ENCODE assay signal across 19 cellular contexts in genomic region chr6:166029506-166029905, GRCh38.
DNase-seq lines count a peak whose midpoint lies in the region; ATAC-seq and TF ChIP-seq lines count a peak whose summit lies in the region.
"Had no signal": no experiment of that assay in that cellular context is flagged by ENCODE, and none has a peak within 500 bp of the region (broad histone marks: within the 10 kb centered on the region; RNA-seq: fewer than 3 reads in every experiment).

No MANE protein-coding gene starts in this region.

- H3K27me3 ChIP-seq in GM23248 (replicated peaks; ENCODE audit: insufficient read depth): no peaks in the 10 kb centered on the region
- H3K27me3 ChIP-seq in smooth muscle cell (ENCODE audit: low read depth): no peaks in the 10 kb centered on the region
- H3K27me3 ChIP-seq in heart right ventricle: peaks cover 0 to 8% (median 0%) of the 10 kb centered on the region in 7 donors
- H3K27me3 ChIP-seq: body of pancreas, gastrocnemius medialis, ovary, upper lobe of left lung had no signal

- no peak overlapping the region for H3K27ac Mint-ChIP-seq in activated naive CD4-positive, alpha-beta T cell treated with anti-CD3 and anti-CD28 coated beads for 36 hours
- H3K27ac Mint-ChIP-seq: activated B cell treated with CpG ODN at 0.5 μM for 24 hours had no signal

- H3K9me3 ChIP-seq in GM23248 (ENCODE audit: low read depth): no peaks in the 10 kb centered on the region
- H3K9me3 ChIP-seq in smooth muscle cell (replicated peaks; ENCODE audit: low read depth): no peaks in the 10 kb centered on the region
- H3K9me3 ChIP-seq in heart right ventricle: no peaks in the 10 kb centered on the region
- H3K9me3 ChIP-seq: body of pancreas, gastrocnemius medialis, mucosa of descending colon, ovary, upper lobe of left lung had no signal

- peak; percentile 31 for DNase-seq in activated naive CD4-positive, alpha-beta T cell treated with anti-CD3 and anti-CD28 coated beads for 36 hours
- no peak for DNase-seq in activated naive CD4-positive, alpha-beta T cell (lab: John Stamatoyannopoulos, UW)
- peak; percentile 36 for DNase-seq in GM23248
- peak; percentile 50 for DNase-seq in RPMI7951 (ENCODE audit: low read depth)
- no peak for DNase-seq in smooth muscle cell (lab: John Stamatoyannopoulos, UW; ENCODE audit: unreplicated experiment)
- DNase-seq in Right ventricle myocardium inferior (ENCODE audit: missing footprints): no peak
- DNase-seq in ecto neural progenitor cell (ENCODE audit: low spot score): no peak
- no peak for DNase-seq in heart right ventricle
- DNase-seq: activated B cell treated with CpG ODN at 0.5 μM for 24 hours; activated T-cell treated with anti-CD3 and anti-CD28 coated beads, Interleukin-2, amount 50 U/mL, for 4 hours; body of pancreas; effector memory CD4-positive, alpha-beta T cell; gastrocnemius medialis; islet precursor cell; Karpas-422; mucosa of descending colon; NCI-H2081 treated with DMSO at 0.1 percent for 48 hours; ovary; upper lobe of left lung had no signal

- intact Hi-C loops in activated naive CD4-positive, alpha-beta T cell treated with anti-CD3 and anti-CD28 coated beads for 36 hours (cut with micrococcal nuclease): no loop called here
- intact Hi-C loops in Right ventricle myocardium inferior (cut with DNase I): no loop called here
- intact Hi-C loops in heart right ventricle (cut with DNase I): no loop called here

- H3K27ac ChIP-seq in GM23248 (no peak overlapping the region), smooth muscle cell (ENCODE audit: low read depth) (no peak overlapping the region), heart right ventricle (no peak overlapping the region)
- H3K27ac ChIP-seq: body of pancreas, gastrocnemius medialis, ovary, upper lobe of left lung had no signal

- no peak overlapping the region for H3K9ac ChIP-seq in GM23248
- H3K9ac ChIP-seq in smooth muscle cell (ENCODE audit: low read depth): no peak overlapping the region

- TF ChIP-seq CTCF in smooth muscle cell (IDR thresholded peaks at IDR 0.05; ENCODE audit: borderline replicate concordance, insufficient read depth, poor library complexity, severe bottlenecking): no peak
- no peak for TF ChIP-seq CTCF in heart right ventricle (IDR thresholded peaks at IDR 0.05)

- H3K9me3 Mint-ChIP-seq in activated naive CD4-positive, alpha-beta T cell treated with anti-CD3 and anti-CD28 coated beads for 36 hours: no peaks in the 10 kb centered on the region
- H3K9me3 Mint-ChIP-seq: activated B cell treated with CpG ODN at 0.5 μM for 24 hours; activated T-cell treated with anti-CD3 and anti-CD28 coated beads, Interleukin-2, amount 50 U/mL, for 4 hours had no signal

- CTCF ChIA-PET in activated naive CD4-positive, alpha-beta T cell treated with anti-CD3 and anti-CD28 coated beads for 36 hours (lab: Charles Lee): interaction anchor here (0.7 kb wide), 1 partner anchor 77 kb away, joined by 3 read pairs; no protein-coding TSS in a partner anchor

- H3K36me3 ChIP-seq in GM23248 (ENCODE audit: low read depth) (no peaks in the 10 kb centered on the region), smooth muscle cell (ENCODE audit: low read depth) (no peaks in the 10 kb centered on the region), heart right ventricle (no peaks in the 10 kb centered on the region)
- H3K36me3 ChIP-seq: gastrocnemius medialis, ovary, upper lobe of left lung had no signal

- H3K4me3 ChIP-seq in GM23248: no peak overlapping the region
- H3K4me3 ChIP-seq in smooth muscle cell: no peak overlapping the region
- H3K4me3 ChIP-seq in heart right ventricle: no peak overlapping the region
- H3K4me3 ChIP-seq: body of pancreas, gastrocnemius medialis, mucosa of descending colon, ovary, upper lobe of left lung had no signal

- in situ Hi-C loops in GM23248 (cut with MboI): no loop called here

- peaks cover 42% of the 10 kb centered on the region for H3K4me1 ChIP-seq in GM23248 (ENCODE audit: insufficient read depth)
- no peaks in the 10 kb centered on the region for H3K4me1 ChIP-seq in smooth muscle cell (ENCODE audit: low read depth)
- peaks cover 0 to 12% (median 0%) of the 10 kb centered on the region in 9 donors for H3K4me1 ChIP-seq in heart right ventricle
- H3K4me1 ChIP-seq: body of pancreas, gastrocnemius medialis, upper lobe of left lung had no signal

- H2AFZ ChIP-seq in GM23248 (0 out of 2 replicates have a peak overlapping the region, but pooled peaks have one; percentile 31), smooth muscle cell (ENCODE audit: low read depth) (peak overlapping the region; percentile 37)

- H3K4me3 Mint-ChIP-seq in activated naive CD4-positive, alpha-beta T cell treated with anti-CD3 and anti-CD28 coated beads for 36 hours: no peak overlapping the region
- H3K4me3 Mint-ChIP-seq: activated B cell treated with CpG ODN at 0.5 μM for 24 hours; activated T-cell treated with anti-CD3 and anti-CD28 coated beads, Interleukin-2, amount 50 U/mL, for 4 hours had no signal

- H3K79me2 ChIP-seq in GM23248 (ENCODE audit: insufficient read depth) (no peaks in the 10 kb centered on the region), smooth muscle cell (ENCODE audit: low read depth) (no peaks in the 10 kb centered on the region)

- H3F3A ChIP-seq in GM23248 (ENCODE audit: insufficient read depth): peaks cover 34% of the 10 kb centered on the region
- H3F3A ChIP-seq in smooth muscle cell (ENCODE audit: low read depth): no peaks in the 10 kb centered on the region

- 19 to 30% methylated on average over 3 of the region's 3 CpGs for WGBS in GM23248 (ENCODE audit: low coverage in 1 of 2, low lambda C conversion rate in 2 of 2, missing lambda C conversion rate in 2 of 2), 2 experiments
- 45% methylated on average over 3 of the region's 3 CpGs for WGBS in smooth muscle cell (ENCODE audit: low lambda C conversion rate)
- WGBS in heart right ventricle, 2 donors: 57 to 60% methylated on average over 3 of the region's 3 CpGs

- H3K4me2 ChIP-seq in GM23248 (ENCODE audit: unreplicated experiment) (peak overlapping the region; percentile 24), smooth muscle cell (peak overlapping the region; percentile 26)

- H4K20me1 ChIP-seq in GM23248 (ENCODE audit: insufficient read depth) (no peaks in the 10 kb centered on the region), smooth muscle cell (ENCODE audit: low read depth) (no peaks in the 10 kb centered on the region)

- no peaks in the 10 kb centered on the region for H3K36me3 Mint-ChIP-seq in activated naive CD4-positive, alpha-beta T cell treated with anti-CD3 and anti-CD28 coated beads for 36 hours (ENCODE audit: low read depth)

- H3K9me2 ChIP-seq in GM23248 (ENCODE audit: insufficient read depth): no peaks in the 10 kb centered on the region

- ATAC-seq in Right ventricle myocardium inferior (no peak), heart right ventricle (no peak)
- ATAC-seq: activated T-cell treated with anti-CD3 and anti-CD28 coated beads, Interleukin-2, amount 50 U/mL, for 4 hours; body of pancreas; gastrocnemius medialis; mucosa of descending colon had no signal

- no peaks in the 10 kb centered on the region for H3K4me1 Mint-ChIP-seq in activated naive CD4-positive, alpha-beta T cell treated with anti-CD3 and anti-CD28 coated beads for 36 hours (ENCODE audit: low read depth)
- H3K4me1 Mint-ChIP-seq: activated B cell treated with CpG ODN at 0.5 μM for 24 hours had no signal

- no peaks in the 10 kb centered on the region for H3K27me3 Mint-ChIP-seq in activated naive CD4-positive, alpha-beta T cell treated with anti-CD3 and anti-CD28 coated beads for 36 hours (ENCODE audit: low read depth)
- H3K27me3 Mint-ChIP-seq: activated B cell treated with CpG ODN at 0.5 μM for 24 hours had no signal

Comparison
In these comparisons a context has a peak if more than half of its experiments do, and no peak if none do; other contexts are left out.
1. DNase-seq: peak in activated naive CD4-positive, alpha-beta T cell treated with anti-CD3 and anti-CD28 coated beads for 36 hours (single experiment), GM23248 (single experiment) and RPMI7951 (single experiment); none in activated naive CD4-positive, alpha-beta T cell (0 of 4), smooth muscle cell (single experiment), Right ventricle myocardium inferior (single experiment), ecto neural progenitor cell (single experiment) and heart right ventricle (0 of 2).